In the genomic region with DNA sequence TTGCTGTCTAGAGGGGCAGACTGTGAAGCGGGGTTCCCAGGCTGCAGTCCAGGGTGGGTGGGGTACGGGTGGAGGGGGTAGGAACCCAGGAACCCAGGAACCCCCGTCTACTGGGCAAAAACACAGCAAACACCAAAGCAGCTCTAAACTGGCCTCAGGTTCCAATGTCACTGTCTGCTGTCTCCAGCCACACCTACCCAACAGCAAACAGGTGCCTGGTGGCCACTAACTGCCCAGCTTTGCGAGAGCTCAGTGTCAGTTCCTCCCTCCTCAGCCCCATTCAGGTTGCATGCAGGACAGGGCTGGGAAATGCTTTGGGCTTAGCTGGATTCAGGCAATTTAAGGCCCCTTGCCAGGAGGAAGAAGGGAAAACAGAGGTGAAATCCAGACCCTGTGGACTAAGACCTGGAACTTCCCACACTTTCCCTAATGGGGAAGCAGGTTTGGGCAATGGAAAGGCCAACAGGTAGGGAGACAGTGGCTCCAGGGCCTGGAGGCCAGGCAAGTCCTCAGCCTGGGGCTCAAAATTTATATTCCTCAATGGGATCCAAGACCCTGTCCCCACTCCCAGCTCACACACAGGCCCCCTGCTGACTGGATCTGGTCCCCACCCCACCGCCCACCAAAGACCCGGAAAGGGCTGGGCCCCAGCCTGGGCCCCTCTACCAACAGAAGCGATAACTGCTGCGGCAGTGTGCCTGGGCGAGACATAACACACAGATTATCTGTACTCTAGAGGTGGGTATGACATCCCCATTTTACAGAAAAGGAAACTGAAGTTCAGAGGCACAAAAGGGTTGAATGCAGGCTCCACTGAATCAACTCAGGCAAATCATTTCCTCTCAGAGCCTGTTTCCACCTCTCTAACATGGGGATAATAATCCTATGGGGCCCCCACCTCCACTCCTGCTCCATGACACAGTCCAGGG, we compare ENCODE assay signal across 8 cellular contexts. TPM values are rescaled to one million over a fixed set of nuclear protein-coding genes. Genes with fewer than 3 reads are reported as not detected.
A peak's percentile ranks its signal among the peaks of the same experiment; 100 is the strongest.
DNase-seq lines count a peak whose midpoint lies in the region; ATAC-seq, FAIRE-seq and TF ChIP-seq lines count a peak whose summit lies in the region.

No MANE protein-coding gene starts in this region.

- H3K27ac Mint-ChIP-seq in IgD-negative memory B cell = peak overlapping the region; percentile 84 to 99 (median 95)
- H3K27ac Mint-ChIP-seq in naive thymus-derived CD8-positive, alpha-beta T cell = peak overlapping the region; percentile 92 to 100 (median 97)

- no peak for TF ChIP-seq CTCF in bronchial epithelial cell (IDR thresholded peaks at IDR 0.05; ENCODE audit: insufficient read depth, low read length, severe bottlenecking)

- H3K36me3 Mint-ChIP-seq in IgD-negative memory B cell = peaks cover 4% of the 10 kb centered on the region
- H3K36me3 Mint-ChIP-seq in naive thymus-derived CD8-positive, alpha-beta T cell = peaks cover 14 to 52% (median 27%) of the 10 kb centered on the region in 3 donors

- peak overlapping the region; percentile 41; the same call in 1 of the 2 replicates for H3K9ac ChIP-seq in BLaER1

- H3K36me3 ChIP-seq in BLaER1 (no peaks in the 10 kb centered on the region), bronchial epithelial cell (ENCODE audit: control insufficient read depth, insufficient read depth, low read length) (peaks cover 1% of the 10 kb centered on the region)

- DNase-seq in bronchial epithelial cell (ENCODE audit: low read depth) (no peak), cerebellar cortex (ENCODE audit: low spot score) (no peak), sciatic nerve (ENCODE audit: low spot score) (no peak), NOMO-1 treated with DMSO at 0.1 percent for 48 hours (lab: John Stamatoyannopoulos, UW; ENCODE audit: unreplicated experiment) (no peak), NCI-H1930 (lab: John Stamatoyannopoulos, UW) (no peak)
- no peak for DNase-seq in naive thymus-derived CD8-positive, alpha-beta T cell

- no peaks in the 10 kb centered on the region for H3K9me3 ChIP-seq in BLaER1

- H3K4me3 Mint-ChIP-seq in IgD-negative memory B cell = peak overlapping the region; percentile 89 to 100 (median 98)
- H3K4me3 Mint-ChIP-seq in naive thymus-derived CD8-positive, alpha-beta T cell = peak overlapping the region; percentile 87 to 99 (median 94)

- POLR2A ChIA-PET in naive thymus-derived CD8-positive, alpha-beta T cell (lab: Charles Lee) = interaction anchor here (1.7 to 67.4 kb wide), 4 partner anchors 3 to 94 kb away, joined by 8 to 2190 read pairs (median 1728); partner anchors contain the start of genes DPM2 and EEIG1

- intact Hi-C loops in sciatic nerve (cut with DNase I) = loop anchor here (5.0 kb wide), 1 partner anchor 35 kb away; no protein-coding TSS in a partner anchor

- peaks cover 84% of the 10 kb centered on the region for H4K20me1 ChIP-seq in BLaER1

- no peaks in the 10 kb centered on the region for H3K9me3 Mint-ChIP-seq in IgD-negative memory B cell
- H3K9me3 Mint-ChIP-seq in naive thymus-derived CD8-positive, alpha-beta T cell = no peaks in the 10 kb centered on the region

- H3K4me1 Mint-ChIP-seq in IgD-negative memory B cell = peaks cover 34 to 56% (median 49%) of the 10 kb centered on the region in 3 donors
- peaks cover 28 to 73% (median 53%) of the 10 kb centered on the region in 4 donors for H3K4me1 Mint-ChIP-seq in naive thymus-derived CD8-positive, alpha-beta T cell

- no peak for ATAC-seq in naive thymus-derived CD8-positive, alpha-beta T cell
- no peak for ATAC-seq in sciatic nerve

- H3K4me3 ChIP-seq in BLaER1 (peak overlapping the region; percentile 30; the same call in 1 of the 2 replicates), bronchial epithelial cell (ENCODE audit: low read depth, low read length) (peak overlapping the region; percentile 81)

- H3K27me3 ChIP-seq in BLaER1 = no peaks in the 10 kb centered on the region; the same call in 1 of the 2 replicates
- H3K27me3 ChIP-seq in bronchial epithelial cell (ENCODE audit: control insufficient read depth, insufficient read depth, low read length) = no peaks in the 10 kb centered on the region

- H3K4me1 ChIP-seq in BLaER1 = peaks cover 88% of the 10 kb centered on the region

- peak overlapping the region; percentile 99 for H3K4me2 ChIP-seq in BLaER1

- H3K27ac ChIP-seq in BLaER1 = no peak overlapping the region

- no peaks in the 10 kb centered on the region for H3K27me3 Mint-ChIP-seq in IgD-negative memory B cell
- no peaks in the 10 kb centered on the region for H3K27me3 Mint-ChIP-seq in naive thymus-derived CD8-positive, alpha-beta T cell

- FAIRE-seq in bronchial epithelial cell (lab: Jason Lieb, UNC) = no peak

RNA-seq across cellular contexts. Expression of gene EEIG1, which starts 3.6 kb away (rescaled TPM):
- 90.5 TPM for polyA plus RNA-seq in IgD-negative memory B cell
- total RNA-seq in bronchial epithelial cell (7.4 and 41.3 TPM in 2 replicates), sciatic nerve (96.8 TPM)
- 100 to 1,000 TPM; 564 to 631 TPM for total RNA-seq in naive thymus-derived CD8-positive, alpha-beta T cell
- polyA plus RNA-seq in naive thymus-derived CD8-positive, alpha-beta T cell = 100 to 1,000 TPM; 134 to 318 (median 149) TPM

RNA-seq across cellular contexts. Expression of gene DPM2, which starts 39.6 kb away (rescaled TPM):
- polyA plus RNA-seq in IgD-negative memory B cell = 44.9 TPM
- total RNA-seq in bronchial epithelial cell (11.8 and 17.4 TPM in 2 replicates), sciatic nerve (24.6 TPM)
- 10 to 100 TPM; 71.1 to 74.6 TPM for total RNA-seq in naive thymus-derived CD8-positive, alpha-beta T cell
- 10 to 100 TPM; 28.5 to 34.7 (median 34.2) TPM for polyA plus RNA-seq in naive thymus-derived CD8-positive, alpha-beta T cell

RNA-seq across cellular contexts. Expression of gene PIP5KL1, which starts 46.6 kb away (rescaled TPM):
- polyA plus RNA-seq in IgD-negative memory B cell = 1.1 TPM
- total RNA-seq in bronchial epithelial cell (2.1 and 5.1 TPM in 2 replicates), sciatic nerve (2.0 TPM)
- 1 to 10 TPM; 1.8 to 2.0 TPM for total RNA-seq in naive thymus-derived CD8-positive, alpha-beta T cell
- under 1 TPM in 2 of 3 donors, not detected in 1; 0.28 to 0.46 TPM for polyA plus RNA-seq in naive thymus-derived CD8-positive, alpha-beta T cell
